In genomic region chr10:70816220-70816894, GRCh38 we compare ENCODE assay signal across 8 cellular contexts. TPM values are rescaled to one million over a fixed set of nuclear protein-coding genes. Genes with fewer than 3 reads are reported as not detected.
A peak's percentile ranks its signal among the peaks of the same experiment; 100 is the strongest.
DNase-seq lines count a peak whose midpoint lies in the region; ATAC-seq and TF ChIP-seq lines count a peak whose summit lies in the region.

No MANE protein-coding gene starts in this region.

- in situ Hi-C loops in Panc1 (cut with HindIII; ENCODE audit: low pct_unique_long_range_greater_than_20kb, low sequenced_read_pairs) = no loop called here

- H3K27ac ChIP-seq in CD4-positive, alpha-beta memory T cell (ENCODE audit: low read depth, low read length) = peak overlapping the region; percentile 44
- H3K27ac ChIP-seq in Panc1 (ENCODE audit: low read length) (peak overlapping the region; percentile 71), substantia nigra (ENCODE audit: low read depth, low read length, poor library complexity, severe bottlenecking) (peak overlapping the region; percentile 54)

- peak overlapping the region; percentile 87 to 95 (median 92) for H3K4me3 Mint-ChIP-seq in CD4-positive, alpha-beta memory T cell
- peak overlapping the region; percentile 90 for H3K4me3 Mint-ChIP-seq in natural killer cell

- H3K27me3 ChIP-seq in CD4-positive, alpha-beta memory T cell (ENCODE audit: insufficient read depth, low read length) = no peaks in the 10 kb centered on the region
- H3K27me3 ChIP-seq in Panc1 (ENCODE audit: control insufficient read depth, insufficient read depth, low read length) = no peaks in the 10 kb centered on the region

- no peaks in the 10 kb centered on the region for H3K27me3 Mint-ChIP-seq in CD4-positive, alpha-beta memory T cell
- no peaks in the 10 kb centered on the region for H3K27me3 Mint-ChIP-seq in natural killer cell (ENCODE audit: low read depth in 2 of 2)

- intact Hi-C loops in CD4-positive, alpha-beta memory T cell (cut with micrococcal nuclease) = loop anchor here (10.0 kb wide), 2 partner anchors 388 to 958 kb away; partner anchors contain the start of gene VSIR
- intact Hi-C loops in Panc1 (cut with micrococcal nuclease; ENCODE audit: unreplicated experiment) = no loop called here
- intact Hi-C loops in natural killer cell (cut with micrococcal nuclease) = no loop called here

- peak overlapping the region; percentile 66 to 94 (median 88) for H3K27ac Mint-ChIP-seq in CD4-positive, alpha-beta memory T cell
- peak overlapping the region; percentile 75 to 81 for H3K27ac Mint-ChIP-seq in natural killer cell

- BruUV-seq in Panc1 (replicated peaks; lab: Mats Ljungman, UMichigan) = no TSS peak

- TF ChIP-seq CTCF in Panc1 (IDR thresholded peaks at IDR 0.05) (no peak), fibroblast of pulmonary artery (IDR thresholded peaks at IDR 0.05; ENCODE audit: low read length, missing control alignments) (no peak), natural killer cell (IDR thresholded peaks at IDR 0.05) (no peak)

- no peaks in the 10 kb centered on the region for H3K9me3 ChIP-seq in CD4-positive, alpha-beta memory T cell (ENCODE audit: control insufficient read depth in 1 of 2, low read length in 2 of 2)
- no peaks in the 10 kb centered on the region for H3K9me3 ChIP-seq in Panc1 (ENCODE audit: control insufficient read depth, insufficient read depth, low read depth, low read length)

- CTCF ChIA-PET in CD4-positive, alpha-beta memory T cell (lab: Charles Lee; ENCODE audit: partially characterized antibody) = interaction anchor here (0.8 to 3.4 kb wide), 10 partner anchors 12 to 87 kb away, joined by 3 to 19 read pairs (median 5); no protein-coding TSS in a partner anchor
- CTCF ChIA-PET in Panc1 (lab: Charles Lee) = no interaction called here

- POLR2A ChIA-PET in CD4-positive, alpha-beta memory T cell (lab: Charles Lee; ENCODE audit: partially characterized antibody) = interaction anchor here (1.2 kb wide), 2 partner anchors 58 to 339 kb away, joined by 3 to 4 read pairs; no protein-coding TSS in a partner anchor
- POLR2A ChIA-PET in Panc1 (lab: Charles Lee) = no interaction called here

- H3K4me1 Mint-ChIP-seq in CD4-positive, alpha-beta memory T cell = peaks cover 27 to 55% (median 42%) of the 10 kb centered on the region in 4 donors
- H3K4me1 Mint-ChIP-seq in natural killer cell = peaks cover 22 to 43% of the 10 kb centered on the region in 2 donors

- peak overlapping the region; percentile 26 to 72 for H3K4me3 ChIP-seq in CD4-positive, alpha-beta memory T cell (ENCODE audit: low read length in 2 of 2)
- H3K4me3 ChIP-seq in Panc1 (ENCODE audit: low read depth in 2 of 2, low read length in 2 of 2) (peak overlapping the region; percentile 68 to 89), fibroblast of pulmonary artery (replicated peaks; ENCODE audit: low read depth, low read length) (peak overlapping the region; percentile 89)

- no peaks in the 10 kb centered on the region for H3K36me3 ChIP-seq in CD4-positive, alpha-beta memory T cell (ENCODE audit: insufficient read depth, low read length)
- no peaks in the 10 kb centered on the region; the same call in 1 of the 2 replicates for H3K36me3 ChIP-seq in Panc1 (ENCODE audit: control insufficient read depth, insufficient read depth, low read length)

- DNase-seq in CD4-positive, alpha-beta memory T cell = peak; percentile 23 to 53 (median 28)
- no peak for DNase-seq in Panc1 (ENCODE audit: low read depth, low spot score)
- DNase-seq in activated gamma-delta T cell (lab: John Stamatoyannopoulos, UW) = peak; percentile 55
- DNase-seq in fibroblast of pulmonary artery (ENCODE audit: low read depth) = peak; percentile 85
- DNase-seq in natural killer cell = no peak
- DNase-seq in substantia nigra (lab: John Stamatoyannopoulos, UW) = peak in 39 of 49 donors; percentile 13 to 74 (median 55)

- H3K36me3 Mint-ChIP-seq in CD4-positive, alpha-beta memory T cell = peaks cover 18 to 25% of the 10 kb centered on the region in 2 donors
- no peaks in the 10 kb centered on the region for H3K36me3 Mint-ChIP-seq in natural killer cell

- no peaks in the 10 kb centered on the region for H3K9me3 Mint-ChIP-seq in CD4-positive, alpha-beta memory T cell
- no peaks in the 10 kb centered on the region for H3K9me3 Mint-ChIP-seq in natural killer cell

- ATAC-seq in GM19397 (IDR thresholded peaks at IDR 0.05; ENCODE audit: unreplicated experiment) = peak; percentile 33
- ATAC-seq in HG03571 (IDR thresholded peaks at IDR 0.05; ENCODE audit: unreplicated experiment) = peak; percentile 34
- peak; percentile 91 for ATAC-seq in Panc1
- ATAC-seq in natural killer cell = peak; percentile 39 to 46 (median 41)

- H3K4me1 ChIP-seq in CD4-positive, alpha-beta memory T cell (ENCODE audit: insufficient read depth, low read length) = peaks cover 28% of the 10 kb centered on the region
- peaks cover 10% of the 10 kb centered on the region; the same call in 1 of the 2 replicates for H3K4me1 ChIP-seq in Panc1 (ENCODE audit: control insufficient read depth, insufficient read depth, low read length)

RNA-seq across cellular contexts. Expression of gene SGPL1, which starts 0.6 kb away (rescaled TPM):
- total RNA-seq in CD4-positive, alpha-beta memory T cell = 10 to 100 TPM; 29.6 to 32.2 TPM
- polyA plus RNA-seq in CD4-positive, alpha-beta memory T cell = 10 to 100 TPM; 14.3 to 14.7 TPM
- total RNA-seq in Panc1 (2021; ENCODE audit: unreplicated experiment) = 103 TPM
- polyA plus RNA-seq in Panc1 (2012; ENCODE audit: insufficient read length) = 46.7 TPM
- total RNA-seq in natural killer cell = 10 to 100 TPM; 33.7 to 48.4 (median 47.8) TPM

RNA-seq across cellular contexts. Expression of gene TBATA, which starts 31.2 kb away (rescaled TPM):
- total RNA-seq in CD4-positive, alpha-beta memory T cell = not detected
- not detected for polyA plus RNA-seq in CD4-positive, alpha-beta memory T cell
- total RNA-seq in Panc1 (2021; ENCODE audit: unreplicated experiment) (not detected), natural killer cell (under 1 TPM in 1 of 3 donors, not detected in 2; 0.16 TPM)
- not detected for polyA plus RNA-seq in Panc1 (2012; ENCODE audit: insufficient read length)

Comparison
In these comparisons a context has a peak if more than half of its experiments do, and no peak if none do; other contexts are left out.
1. DNase-seq: peak in CD4-positive, alpha-beta memory T cell (5 of 5), activated gamma-delta T cell (single experiment), fibroblast of pulmonary artery (single experiment) and substantia nigra (39 of 49); none in Panc1 (single experiment) and natural killer cell (single experiment).
2. ATAC-seq: peak in every context shown above with its lines; median percentile 91 in Panc1; 41 in natural killer cell; 34 in HG03571; 33 in GM19397.
3. Peak in every context shown above with its lines, with median percentiles within 50 percentile points of each other: H3K27ac ChIP-seq and H3K4me3 ChIP-seq.